ENCODE assay signal across 11 cellular contexts in the genomic region with DNA sequence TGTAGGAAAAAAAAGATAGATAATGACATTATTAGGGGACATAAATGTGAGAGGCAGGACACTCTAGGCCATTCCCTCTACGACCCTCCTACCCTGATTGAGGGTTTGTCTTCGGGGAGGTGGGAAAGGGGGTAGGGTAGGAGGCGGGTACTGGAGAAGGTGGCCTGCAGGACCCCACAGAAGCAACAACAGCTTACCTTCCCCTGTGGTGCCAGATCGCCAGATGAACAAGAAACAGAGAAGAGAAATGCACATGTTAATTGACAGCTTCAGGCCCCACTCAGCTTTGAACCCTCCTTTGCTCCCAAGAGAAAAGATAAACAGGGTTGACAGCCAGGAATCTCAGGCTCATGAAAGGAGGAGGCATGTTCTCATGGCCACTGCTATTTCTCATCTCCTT. TPM values are rescaled to one million over a fixed set of nuclear protein-coding genes. Genes with fewer than 3 reads are reported as not detected.
A peak's percentile ranks its signal among the peaks of the same experiment; 100 is the strongest.
DNase-seq lines count a peak whose midpoint lies in the region; ATAC-seq, FAIRE-seq and TF ChIP-seq lines count a peak whose summit lies in the region.
"Had no signal": no experiment of that assay in that cellular context is flagged by ENCODE, and none has a peak within 500 bp of the region (broad histone marks: within the 10 kb centered on the region; RNA-seq: fewer than 3 reads in every experiment).

No MANE protein-coding gene starts in this region.

- H3K27me3 ChIP-seq in CD8-positive, alpha-beta memory T cell (ENCODE audit: insufficient read depth, low read length, poor library complexity, severe bottlenecking) = no peaks in the 10 kb centered on the region
- H3K27me3 ChIP-seq in HL-60 (ENCODE audit: insufficient read depth, poor library complexity, severe bottlenecking) = no peaks in the 10 kb centered on the region
- H3K27me3 ChIP-seq in pancreas = no peaks in the 10 kb centered on the region
- H3K27me3 ChIP-seq: heart right ventricle, neural progenitor cell had no signal

- H3K27ac Mint-ChIP-seq in CD8-positive, alpha-beta memory T cell = peak overlapping the region in 7 of 8 donors; percentile 85 to 98 (median 90)
- H3K27ac Mint-ChIP-seq in brain = peak overlapping the region in 4 of 5 experiments; percentile 90 to 94 (median 92)
- H3K27ac Mint-ChIP-seq: neural progenitor cell had no signal

- ATAC-seq in pancreas (no peak), HG02642 (IDR thresholded peaks at IDR 0.05; ENCODE audit: poor library complexity, unreplicated experiment) (no peak), GM21717 (IDR thresholded peaks at IDR 0.05; ENCODE audit: unreplicated experiment) (no peak)

- TF ChIP-seq POLR2A in erythroblast (IDR thresholded peaks at IDR 0.05; ENCODE audit: low read length) = no peak

- H3K27me3 Mint-ChIP-seq in CD8-positive, alpha-beta memory T cell = no peaks in the 10 kb centered on the region
- peaks cover 4% of the 10 kb centered on the region for H3K27me3 Mint-ChIP-seq in brain

- H3K4me1 Mint-ChIP-seq in CD8-positive, alpha-beta memory T cell = peaks cover 41 to 59% (median 56%) of the 10 kb centered on the region in 3 donors
- H3K4me1 Mint-ChIP-seq in brain = peaks cover 57% of the 10 kb centered on the region

- intact Hi-C loops in pancreas (cut with DNase I) = no loop called here

- no peak for DNase-seq in CD8-positive, alpha-beta memory T cell
- DNase-seq in HL-60 (ENCODE audit: low read depth in 1 of 2, low spot score in 1 of 2) (no peak), pancreas (peak in 1 of 6 donors; percentile 14), erythroblast (lab: John Stamatoyannopoulos, UW) (no peak)
- no peak for DNase-seq in activated CD4-positive, CD25-positive, alpha-beta regulatory T cell (lab: John Stamatoyannopoulos, UW)

- TF ChIP-seq CTCF in HL-60 (IDR thresholded peaks at IDR 0.05; ENCODE audit: insufficient read depth, low read length) (no peak), brain (conservative IDR thresholded peaks at IDR 0.05) (no peak), pancreas (IDR thresholded peaks at IDR 0.05) (no peak)

- peaks cover 0 to 57% (median 14%) of the 10 kb centered on the region in 3 donors for H3K36me3 Mint-ChIP-seq in CD8-positive, alpha-beta memory T cell
- peaks cover 29% of the 10 kb centered on the region for H3K36me3 Mint-ChIP-seq in brain

- no peak overlapping the region for H3K27ac ChIP-seq in CD8-positive, alpha-beta memory T cell (ENCODE audit: low read depth, low read length)
- H3K27ac ChIP-seq in HL-60 (replicated peaks) = peak overlapping the region; percentile 50
- H3K27ac ChIP-seq in pancreas = peak overlapping the region in 3 of 4 donors; percentile 88 to 97 (median 93)
- H3K27ac ChIP-seq: neural progenitor cell had no signal

- no peaks in the 10 kb centered on the region for H3K9me3 ChIP-seq in CD8-positive, alpha-beta memory T cell (ENCODE audit: low read length)
- H3K9me3 ChIP-seq in pancreas = no peaks in the 10 kb centered on the region
- H3K9me3 ChIP-seq: heart right ventricle had no signal

- CTCF ChIA-PET in CD8-positive, alpha-beta memory T cell (lab: Charles Lee) = interaction anchor here (0.9 to 13.3 kb wide), 8 partner anchors 8 to 145 kb away, joined by 3 to 815 read pairs (median 6); partner anchors contain the start of genes ATN1, C12orf57, PTPN6 and RNU7-1

- FAIRE-seq in pancreas (lab: Jason Lieb, UNC) = no peak

- H3K9me3 Mint-ChIP-seq in CD8-positive, alpha-beta memory T cell = no peaks in the 10 kb centered on the region
- no peaks in the 10 kb centered on the region for H3K9me3 Mint-ChIP-seq in brain
- H3K9me3 Mint-ChIP-seq: neural progenitor cell had no signal

- no peak overlapping the region for H3K4me3 ChIP-seq in CD8-positive, alpha-beta memory T cell (ENCODE audit: low read length)
- H3K4me3 ChIP-seq in HL-60 (replicated peaks; ENCODE audit: insufficient read depth, low read length) (no peak overlapping the region), pancreas (peak overlapping the region in 1 of 4 donors; percentile 69)
- H3K4me3 ChIP-seq: heart right ventricle, neural progenitor cell had no signal

- POLR2A ChIA-PET in CD8-positive, alpha-beta memory T cell (lab: Charles Lee) = interaction anchor here (13.3 kb wide), 1 partner anchor 18 kb away, joined by 481 read pairs; the partner anchor contains the start of genes C12orf57, PTPN6 and RNU7-1

- H3K36me3 ChIP-seq in CD8-positive, alpha-beta memory T cell (ENCODE audit: insufficient read depth, low read length) = peaks cover 35% of the 10 kb centered on the region
- H3K36me3 ChIP-seq in pancreas = peaks cover 0 to 5% (median 4%) of the 10 kb centered on the region in 3 donors
- H3K36me3 ChIP-seq: neural progenitor cell had no signal

- WGBS in pancreas, 2 donors = 46% methylated on average over 4 of the region's 4 CpGs

- peaks cover 53% of the 10 kb centered on the region for H3K4me1 ChIP-seq in CD8-positive, alpha-beta memory T cell (ENCODE audit: insufficient read depth, low read length)
- H3K4me1 ChIP-seq in pancreas = peaks cover 33 to 57% (median 40%) of the 10 kb centered on the region in 3 donors

- no peak overlapping the region for H3K4me3 Mint-ChIP-seq in CD8-positive, alpha-beta memory T cell
- H3K4me3 Mint-ChIP-seq in brain = peak overlapping the region in 1 of 5 experiments; percentile 82
- H3K4me3 Mint-ChIP-seq: neural progenitor cell had no signal

RNA-seq across cellular contexts. Expression of gene PHB2, which starts 4.8 kb away (rescaled TPM):
- total RNA-seq in CD8-positive, alpha-beta memory T cell = 100 to 1,000 TPM; 499 to 503 TPM
- 116 TPM for polyA plus RNA-seq in CD8-positive, alpha-beta memory T cell
- polyA plus RNA-seq in brain (ENCODE audit: insufficient read depth, low read depth, low replicate concordance) = 266 TPM
- 100 to 1,000 TPM in 3 of 6 donors, 10 to 100 TPM in 3; 79.7 to 139 (median 101) TPM for total RNA-seq in pancreas
- polyA plus RNA-seq in pancreas = 10 to 100 TPM; 74.7 to 91.9 TPM

RNA-seq across cellular contexts. Expression of gene EMG1, which starts 5.0 kb away (rescaled TPM):
- 100 to 1,000 TPM; 158 to 161 TPM for total RNA-seq in CD8-positive, alpha-beta memory T cell
- polyA plus RNA-seq in CD8-positive, alpha-beta memory T cell = 64.4 TPM
- polyA plus RNA-seq in brain (ENCODE audit: insufficient read depth, low read depth, low replicate concordance) (26.0 TPM), pancreas (10 to 100 TPM in 1 of 2 donors, 1 to 10 TPM in 1; 9.4 to 12.9 TPM)
- total RNA-seq in pancreas = 10 to 100 TPM in 5 of 6 donors, 1 to 10 TPM in 1; 8.9 to 20.2 (median 17.0) TPM

RNA-seq across cellular contexts. Expression of gene PTPN6, which starts 14.6 kb away (rescaled TPM):
- 100 to 1,000 TPM; 456 to 460 TPM for total RNA-seq in CD8-positive, alpha-beta memory T cell
- 379 TPM for polyA plus RNA-seq in CD8-positive, alpha-beta memory T cell
- 28.3 TPM for polyA plus RNA-seq in brain (ENCODE audit: insufficient read depth, low read depth, low replicate concordance)
- total RNA-seq in pancreas = 10 to 100 TPM; 13.3 to 37.9 (median 17.8) TPM
- polyA plus RNA-seq in pancreas = 10 to 100 TPM; 48.7 to 53.1 TPM

RNA-seq across cellular contexts. Expression of gene C12orf57, which starts 21.9 kb away (rescaled TPM):
- 100 to 1,000 TPM; 297 to 304 TPM for total RNA-seq in CD8-positive, alpha-beta memory T cell
- polyA plus RNA-seq in CD8-positive, alpha-beta memory T cell = 259 TPM
- polyA plus RNA-seq in brain (ENCODE audit: insufficient read depth, low read depth, low replicate concordance) = 619 TPM
- 100 to 1,000 TPM in 2 of 6 donors, 10 to 100 TPM in 4; 86.8 to 154 (median 97.6) TPM for total RNA-seq in pancreas
- polyA plus RNA-seq in pancreas = 100 to 1,000 TPM; 176 to 314 TPM

RNA-seq across cellular contexts. Expression of gene RNU7-1, which starts 22.1 kb away (rescaled TPM):
- total RNA-seq in CD8-positive, alpha-beta memory T cell = not detected
- not detected for polyA plus RNA-seq in CD8-positive, alpha-beta memory T cell
- polyA plus RNA-seq in brain (ENCODE audit: insufficient read depth, low read depth, low replicate concordance) (not detected), pancreas (not detected)
- total RNA-seq in pancreas = not detected
- total RNA-seq: G401, heart right ventricle had no signal
- polyA plus RNA-seq: heart right ventricle had no signal
